Comparison of ENCODE assay signal across 13 cellular contexts in genomic region chr1:44553771-44554170, GRCh38.
A peak's percentile ranks its signal among the peaks of the same experiment; 100 is the strongest.
DNase-seq lines count a peak whose midpoint lies in the region; ATAC-seq, FAIRE-seq and TF ChIP-seq lines count a peak whose summit lies in the region.
"Had no signal": no experiment of that assay in that cellular context is flagged by ENCODE, and none has a peak within 500 bp of the region (broad histone marks: within the 10 kb centered on the region; RNA-seq: fewer than 3 reads in every experiment).

No MANE protein-coding gene starts in this region.

- H3K9me2 ChIP-seq in SK-N-SH = no peaks in the 10 kb centered on the region

- in situ Hi-C loops in transverse colon (cut with MboI; ENCODE audit: low pct_ligation_motif_present in 1 of 4, low pct_unique_long_range_greater_than_20kb in 1 of 4, low sequenced_read_pairs in 3 of 4) = no loop called here

- H3K27me3 ChIP-seq in SK-N-SH (ENCODE audit: insufficient read depth) = peaks cover 8% of the 10 kb centered on the region
- peaks cover 6% of the 10 kb centered on the region for H3K27me3 ChIP-seq in transverse colon

- TF ChIP-seq RAD21 in SK-N-SH (IDR thresholded peaks at IDR 0.05; ENCODE audit: low read length) = no peak

- H3K36me3 ChIP-seq in SK-N-SH (replicated peaks in 1 of 2; ENCODE audit: control insufficient read depth in 1 of 2, insufficient read depth in 2 of 2, low read length in 1 of 2) = no peaks in the 10 kb centered on the region
- H3K36me3 ChIP-seq in transverse colon = no peaks in the 10 kb centered on the region

- H4K20me1 ChIP-seq in SK-N-SH (ENCODE audit: insufficient read depth) = no peaks in the 10 kb centered on the region

- peak; percentile 19 for ATAC-seq in stimulated activated effector memory CD8-positive, alpha-beta T cell treated with anti-CD3 and anti-CD28 coated beads, Interleukin-12 subunit alpha, Interleukin-12 subunit beta, amount 100 ng/mL, for 72 hours
- ATAC-seq: activated naive CD8-positive, alpha-beta T cell treated with anti-CD3 and anti-CD28 coated beads, Interleukin-2, amount 50 U/mL, for 24 hours had no signal

- H3K4me3 ChIP-seq in SK-N-SH (ENCODE audit: low read depth in 2 of 2, low read length in 1 of 2) = no peak overlapping the region
- H3K4me3 ChIP-seq in fibroblast of mammary gland (ENCODE audit: control insufficient read depth, low read depth, low read length) = no peak overlapping the region
- H3K4me3 ChIP-seq in transverse colon = no peak overlapping the region

- CTCF ChIA-PET in SK-N-SH (lab: Yijun Ruan, JAX) = interaction anchor here (1.0 to 4.0 kb wide), 5 partner anchors 9 to 99 kb away, joined by 3 to 19 read pairs (median 5); no protein-coding TSS in a partner anchor

- H3K9me3 ChIP-seq in SK-N-SH (no peaks in the 10 kb centered on the region), transverse colon (no peaks in the 10 kb centered on the region)

- peak; percentile 91 for FAIRE-seq in H54 (lab: Jason Lieb, UNC)
- FAIRE-seq: D721Med had no signal

- peak; percentile 98 for DNase-seq in H54 (ENCODE audit: insufficient read length, low spot score)
- no peak for DNase-seq in SK-N-SH
- peak; percentile 39 for DNase-seq in fibroblast of mammary gland (ENCODE audit: low read depth)
- DNase-seq in stimulated activated effector memory CD8-positive, alpha-beta T cell treated with anti-CD3 and anti-CD28 coated beads, Interleukin-12 subunit alpha, Interleukin-12 subunit beta, amount 100 ng/mL, for 72 hours (ENCODE audit: low spot score in 2 of 2) = no peak
- no peak for DNase-seq in DMS114 treated with DMSO at 0.1 percent for 48 hours (lab: John Stamatoyannopoulos, UW; ENCODE audit: unreplicated experiment)
- no peak for DNase-seq in NK-92 treated with Interleukin-12 subunit alpha and Interleukin-12 subunit beta, amount 100 ng/mL, for 24 hours (lab: John Stamatoyannopoulos, UW)
- DNase-seq in DMS79 (lab: John Stamatoyannopoulos, UW) = no peak
- no peak for DNase-seq in transverse colon
- DNase-seq: activated CD8-positive, alpha-beta memory T cell treated with anti-CD3 and anti-CD28 coated beads, Interleukin-2, amount 50 U/mL, for 48 hours; activated naive CD8-positive, alpha-beta T cell treated with anti-CD3 and anti-CD28 coated beads, Interleukin-2, amount 50 U/mL, for 24 hours; effector CD4-positive, alpha-beta T cell; retina had no signal

- no peak for TF ChIP-seq EP300 in SK-N-SH (IDR thresholded peaks at IDR 0.05; ENCODE audit: borderline replicate concordance in 1 of 2, low read depth in 1 of 2, low read length in 1 of 2)
- no peak for TF ChIP-seq EP300 in transverse colon (IDR thresholded peaks at IDR 0.05; ENCODE audit: low read depth)

- no peak overlapping the region for H2AFZ ChIP-seq in SK-N-SH (ENCODE audit: low read depth)

- no peak overlapping the region for H3K4me3 Mint-ChIP-seq in stimulated activated effector memory CD8-positive, alpha-beta T cell treated with anti-CD3 and anti-CD28 coated beads, Interleukin-12 subunit alpha, Interleukin-12 subunit beta, amount 100 ng/mL, for 72 hours
- H3K4me3 Mint-ChIP-seq: activated naive CD8-positive, alpha-beta T cell treated with anti-CD3 and anti-CD28 coated beads, Interleukin-2, amount 50 U/mL, for 24 hours had no signal

- TF ChIP-seq POLR2A in H54 (IDR thresholded peaks at IDR 0.05; ENCODE audit: low read depth, low read length) (no peak), transverse colon (IDR thresholded peaks at IDR 0.05) (no peak)

- H3F3A ChIP-seq in SK-N-SH (replicated peaks; ENCODE audit: insufficient read depth) = no peaks in the 10 kb centered on the region

- H3K4me2 ChIP-seq in SK-N-SH = peak overlapping the region; percentile 40; the same call in 1 of the 2 replicates

- H3K79me2 ChIP-seq in SK-N-SH (ENCODE audit: insufficient read depth) = no peaks in the 10 kb centered on the region

- no peaks in the 10 kb centered on the region for H3K36me3 Mint-ChIP-seq in stimulated activated effector memory CD8-positive, alpha-beta T cell treated with anti-CD3 and anti-CD28 coated beads, Interleukin-12 subunit alpha, Interleukin-12 subunit beta, amount 100 ng/mL, for 72 hours

- no peak overlapping the region for H3K27ac ChIP-seq in SK-N-SH (ENCODE audit: low read depth in 2 of 2, low read length in 1 of 2)
- H3K27ac ChIP-seq in transverse colon = no peak overlapping the region

- POLR2A ChIA-PET in SK-N-SH (lab: Yijun Ruan, JAX) = no interaction called here

- H3K27ac Mint-ChIP-seq in stimulated activated effector memory CD8-positive, alpha-beta T cell treated with anti-CD3 and anti-CD28 coated beads, Interleukin-12 subunit alpha, Interleukin-12 subunit beta, amount 100 ng/mL, for 72 hours = no peak overlapping the region
- H3K27ac Mint-ChIP-seq: activated naive CD8-positive, alpha-beta T cell treated with anti-CD3 and anti-CD28 coated beads, Interleukin-2, amount 50 U/mL, for 24 hours had no signal

- 33% methylated on average over 6 of the region's 6 CpGs for WGBS in SK-N-SH (ENCODE audit: low lambda C conversion rate)
- WGBS in transverse colon (ENCODE audit: low coverage in 1 of 2), 2 donors = 72 to 90% methylated on average over 2 to 6 of the region's 6 CpGs

- H3K9me3 Mint-ChIP-seq in stimulated activated effector memory CD8-positive, alpha-beta T cell treated with anti-CD3 and anti-CD28 coated beads, Interleukin-12 subunit alpha, Interleukin-12 subunit beta, amount 100 ng/mL, for 72 hours = no peaks in the 10 kb centered on the region
- H3K9me3 Mint-ChIP-seq: activated naive CD8-positive, alpha-beta T cell treated with anti-CD3 and anti-CD28 coated beads, Interleukin-2, amount 50 U/mL, for 24 hours had no signal

- H3K4me1 Mint-ChIP-seq in stimulated activated effector memory CD8-positive, alpha-beta T cell treated with anti-CD3 and anti-CD28 coated beads, Interleukin-12 subunit alpha, Interleukin-12 subunit beta, amount 100 ng/mL, for 72 hours = no peaks in the 10 kb centered on the region
- H3K4me1 Mint-ChIP-seq: activated naive CD8-positive, alpha-beta T cell treated with anti-CD3 and anti-CD28 coated beads, Interleukin-2, amount 50 U/mL, for 24 hours had no signal

- TF ChIP-seq CTCF in SK-N-SH (IDR thresholded peaks at IDR 0.05) (no peak), fibroblast of mammary gland (conservative IDR thresholded peaks at IDR 0.05; ENCODE audit: control insufficient read depth, insufficient read depth, low read depth, low read length) (no peak), transverse colon (IDR thresholded peaks at IDR 0.05) (no peak)

- intact Hi-C loops in transverse colon (cut with DNase I; ENCODE audit: low total_unique reads) = no loop called here

- H3K4me1 ChIP-seq in SK-N-SH (ENCODE audit: control insufficient read depth in 1 of 2, insufficient read depth in 2 of 2, low read depth in 1 of 2, low read length in 1 of 2) (no peaks in the 10 kb centered on the region), transverse colon (no peaks in the 10 kb centered on the region)

- no peak overlapping the region for H3K9ac ChIP-seq in SK-N-SH

TF ChIP-seq in SK-N-SH, 30 proteins besides CTCF, POLR2A, EP300 and RAD21:
- TF ChIP-seq YY1 (IDR thresholded peaks at IDR 0.05; ENCODE audit: low read depth) (no peak), NRF1 (IDR thresholded peaks at IDR 0.05; ENCODE audit: low read depth, low read length) (no peak), MAX (IDR thresholded peaks at IDR 0.05; ENCODE audit: low read depth) (no peak), FOXJ3 (CRISPR knock-in tag; IDR thresholded peaks at IDR 0.05) (no peak), RXRA (IDR thresholded peaks at IDR 0.05; ENCODE audit: borderline replicate concordance, low read depth) (no peak), JUND (IDR thresholded peaks at IDR 0.05) (no peak)

Comparison
In these comparisons a context has a peak if more than half of its experiments do, and no peak if none do; other contexts are left out.
1. DNase-seq: peak in H54 (single experiment) and fibroblast of mammary gland (single experiment); none in SK-N-SH (single experiment), stimulated activated effector memory CD8-positive, alpha-beta T cell treated with anti-CD3 and anti-CD28 coated beads, Interleukin-12 subunit alpha, Interleukin-12 subunit beta, amount 100 ng/mL, for 72 hours (0 of 2), DMS114 treated with DMSO at 0.1 percent for 48 hours (single experiment), NK-92 treated with Interleukin-12 subunit alpha and Interleukin-12 subunit beta, amount 100 ng/mL, for 24 hours (single experiment), DMS79 (single experiment) and transverse colon (single experiment).